10 cellular contexts compared by ENCODE assay signal in genomic region chr11:9092846-9093778, GRCh38. TPM values are rescaled to one million over a fixed set of nuclear protein-coding genes. Genes with fewer than 3 reads are reported as not detected.
DNase-seq lines count a peak whose midpoint lies in the region; ATAC-seq and TF ChIP-seq lines count a peak whose summit lies in the region.
"Had no signal": no experiment of that assay in that cellular context is flagged by ENCODE, and none has a peak within 500 bp of the region (broad histone marks: within the 10 kb centered on the region; RNA-seq: fewer than 3 reads in every experiment).

No MANE protein-coding gene starts in this region.

- peaks cover 44% of the 10 kb centered on the region for H3K27me3 ChIP-seq in CD4-positive, alpha-beta T cell (ENCODE audit: control insufficient read depth, insufficient read depth, low read length)
- H3K27me3 ChIP-seq in kidney epithelial cell (ENCODE audit: control insufficient read depth, insufficient read depth, low read length), result peaks cover 22% of the 10 kb centered on the region

- H3K9me3 ChIP-seq in CD4-positive, alpha-beta T cell (ENCODE audit: control insufficient read depth, low read length), result no peaks in the 10 kb centered on the region
- H3K9me3 ChIP-seq: right lobe of liver, tibial artery had no signal

- no peak overlapping the region for H3K27ac ChIP-seq in CD4-positive, alpha-beta T cell (ENCODE audit: low read depth, low read length)
- H3K27ac ChIP-seq: right lobe of liver, tibial artery had no signal

- H3K36me3 ChIP-seq in kidney epithelial cell (ENCODE audit: control insufficient read depth, insufficient read depth, low read length), result no peaks in the 10 kb centered on the region
- H3K36me3 ChIP-seq: right lobe of liver, tibial artery had no signal

- POLR2A ChIA-PET in CD4-positive, alpha-beta T cell (lab: Charles Lee), result no interaction called here
- POLR2A ChIA-PET in activated CD4-positive, alpha-beta memory T cell treated with anti-CD3 and anti-CD28 coated beads for 36 hours (lab: Charles Lee), result no interaction called here

- H3K27ac Mint-ChIP-seq in CD4-positive, alpha-beta T cell, result no peak overlapping the region
- no peak overlapping the region for H3K27ac Mint-ChIP-seq in activated CD4-positive, alpha-beta memory T cell treated with anti-CD3 and anti-CD28 coated beads for 36 hours

- intact Hi-C loops in CD4-positive, alpha-beta T cell (cut with DNase I, micrococcal nuclease), result no loop called here
- intact Hi-C loops in activated CD4-positive, alpha-beta memory T cell treated with anti-CD3 and anti-CD28 coated beads for 36 hours (cut with micrococcal nuclease), result loop anchor here (5.0 kb wide), 1 partner anchor 44 kb away; no protein-coding TSS in a partner anchor

- TF ChIP-seq CTCF in CD4-positive, alpha-beta T cell (IDR thresholded peaks at IDR 0.05), result no peak
- peak; percentile 3 for TF ChIP-seq CTCF in GM13977 (IDR thresholded peaks at IDR 0.05; ENCODE audit: extremely low read depth, insufficient read depth, missing control alignments)
- peak; percentile 32 for TF ChIP-seq CTCF in kidney epithelial cell (IDR thresholded peaks at IDR 0.05; ENCODE audit: insufficient read depth, low read length, poor library complexity, severe bottlenecking)

- peaks cover 73% of the 10 kb centered on the region for H3K27me3 Mint-ChIP-seq in CD4-positive, alpha-beta T cell
- peaks cover 52% of the 10 kb centered on the region for H3K27me3 Mint-ChIP-seq in activated CD4-positive, alpha-beta memory T cell treated with anti-CD3 and anti-CD28 coated beads for 36 hours

- in situ Hi-C loops in GM13977 (cut with MboI; ENCODE audit: low pct_unique_long_range_greater_than_20kb, low sequenced_read_pairs, unreplicated experiment) (no loop called here), SK-MEL-5 (cut with HindIII; ENCODE audit: low pct_unique_long_range_greater_than_20kb, low sequenced_read_pairs) (no loop called here)

- no peaks in the 10 kb centered on the region for H3K36me3 Mint-ChIP-seq in CD4-positive, alpha-beta T cell (ENCODE audit: low read depth)
- H3K36me3 Mint-ChIP-seq in activated CD4-positive, alpha-beta memory T cell treated with anti-CD3 and anti-CD28 coated beads for 36 hours, result no peaks in the 10 kb centered on the region

- ATAC-seq in CD4-positive, alpha-beta T cell (ENCODE audit: poor library complexity), result no peak
- ATAC-seq in HG03045 (IDR thresholded peaks at IDR 0.05; ENCODE audit: unreplicated experiment), result no peak

- CTCF ChIA-PET in CD4-positive, alpha-beta T cell (lab: Charles Lee), result no interaction called here
- CTCF ChIA-PET in activated CD4-positive, alpha-beta memory T cell treated with anti-CD3 and anti-CD28 coated beads for 36 hours (lab: Charles Lee), result interaction anchor here (0.6 to 5.7 kb wide), 4 partner anchors 32 to 417 kb away, joined by 4 to 46 read pairs (median 12); no protein-coding TSS in a partner anchor

- H3K4me1 Mint-ChIP-seq in CD4-positive, alpha-beta T cell (ENCODE audit: low read depth), result no peaks in the 10 kb centered on the region
- peaks cover 2% of the 10 kb centered on the region for H3K4me1 Mint-ChIP-seq in activated CD4-positive, alpha-beta memory T cell treated with anti-CD3 and anti-CD28 coated beads for 36 hours (ENCODE audit: low read depth)

- no peak overlapping the region for H3K4me3 ChIP-seq in kidney epithelial cell (ENCODE audit: low read depth, low read length)
- H3K4me3 ChIP-seq: right lobe of liver, tibial artery had no signal

- no peak for DNase-seq in CD4-positive, alpha-beta T cell
- DNase-seq in GM13977 (ENCODE audit: low spot score), result peak; percentile 34
- peak; percentile 36 for DNase-seq in SK-MEL-5 (ENCODE audit: low read depth, low spot score)
- no peak for DNase-seq in kidney epithelial cell (ENCODE audit: low read depth)
- no peak for DNase-seq in anterior cingulate cortex (lab: John Stamatoyannopoulos, UW)
- DNase-seq in activated CD8-positive, alpha-beta memory T cell treated with anti-CD3 and anti-CD28 coated beads for 24 hours, result no peak
- DNase-seq in activated CD4-positive, alpha-beta memory T cell treated with anti-CD3 and anti-CD28 coated beads for 36 hours, result no peak
- DNase-seq: right lobe of liver, tibial artery had no signal

- peak overlapping the region; percentile 36 for H3K4me3 Mint-ChIP-seq in CD4-positive, alpha-beta T cell
- no peak overlapping the region for H3K4me3 Mint-ChIP-seq in activated CD4-positive, alpha-beta memory T cell treated with anti-CD3 and anti-CD28 coated beads for 36 hours

- no peaks in the 10 kb centered on the region for H3K9me3 Mint-ChIP-seq in CD4-positive, alpha-beta T cell
- no peaks in the 10 kb centered on the region for H3K9me3 Mint-ChIP-seq in activated CD4-positive, alpha-beta memory T cell treated with anti-CD3 and anti-CD28 coated beads for 36 hours

RNA-seq across cellular contexts. Expression of gene SCUBE2, which starts 1.7 kb away (rescaled TPM):
- under 1 TPM in 1 of 2 experiments, not detected in 1; 0.17 TPM for total RNA-seq in CD4-positive, alpha-beta T cell
- 2.0 and 2.6 TPM in 2 replicates for total RNA-seq in SK-MEL-5 (2014; rRNA removed; shearing (Covaris generic))
- polyA plus RNA-seq in SK-MEL-5 (2015; cell fraction: cytosol; rRNA removed), result 1.2 and 1.4 TPM in 2 replicates
- polyA plus RNA-seq in SK-MEL-5 (2015; cell fraction: nucleus; rRNA removed), result 4.8 and 5.2 TPM in 2 replicates
- total RNA-seq in kidney epithelial cell, result 0.89 and 1.3 TPM in 2 replicates
- total RNA-seq in activated CD4-positive, alpha-beta memory T cell treated with anti-CD3 and anti-CD28 coated beads for 36 hours, result not detected

Comparison
In these comparisons a context has a peak if more than half of its experiments do, and no peak if none do; other contexts are left out.
1. DNase-seq: peak in GM13977 (single experiment) and SK-MEL-5 (single experiment); none in CD4-positive, alpha-beta T cell (0 of 10), kidney epithelial cell (single experiment), anterior cingulate cortex (0 of 58), activated CD8-positive, alpha-beta memory T cell treated with anti-CD3 and anti-CD28 coated beads for 24 hours (single experiment) and activated CD4-positive, alpha-beta memory T cell treated with anti-CD3 and anti-CD28 coated beads for 36 hours (single experiment).